ENCODE assay signal across 21 cellular contexts in genomic region chr13:20195846-20196245, GRCh38. TPM values are rescaled to one million over a fixed set of nuclear protein-coding genes. Genes with fewer than 3 reads are reported as not detected.
DNase-seq lines count a peak whose midpoint lies in the region; ATAC-seq, FAIRE-seq and TF ChIP-seq lines count a peak whose summit lies in the region.
"Had no signal": no experiment of that assay in that cellular context is flagged by ENCODE, and none has a peak within 500 bp of the region (broad histone marks: within the 10 kb centered on the region; RNA-seq: fewer than 3 reads in every experiment).

No MANE protein-coding gene starts in this region.

- H3K27ac ChIP-seq in epithelial cell of prostate = peak overlapping the region; percentile 28
- H3K27ac ChIP-seq: 22Rv1, A549, C4-2B, HL-60 had no signal

- no peak for FAIRE-seq in bronchial epithelial cell (lab: Jason Lieb, UNC)
- FAIRE-seq: A549, D721Med, G401.6, GM12892, HTR-8/SVneo had no signal

- POLR2A ChIA-PET in activated CD4-positive, alpha-beta T cell treated with anti-CD3 and anti-CD28 coated beads for 36 hours (lab: Charles Lee) = interaction anchor here (0.6 kb wide), 1 partner anchor 280 kb away, joined by 3 read pairs; no protein-coding TSS in a partner anchor

- no peak overlapping the region for H3K4me3 ChIP-seq in bronchial epithelial cell (ENCODE audit: low read depth, low read length)
- H3K4me3 ChIP-seq: A549, HAP-1 had no signal

- H3K4me1 Mint-ChIP-seq in activated CD4-positive, alpha-beta T cell treated with anti-CD3 and anti-CD28 coated beads, Interleukin-2, amount 10 ng/mL, durations not matched to agents 24 days and 14 days = peaks cover 27% of the 10 kb centered on the region
- peaks cover 24% of the 10 kb centered on the region for H3K4me1 Mint-ChIP-seq in activated CD4-positive, alpha-beta T cell treated with anti-CD3 and anti-CD28 coated beads for 36 hours

- peak; percentile 48 for DNase-seq in activated CD4-positive, alpha-beta T cell treated with anti-CD3 and anti-CD28 coated beads, Interleukin-2, amount 10 ng/mL, durations not matched to agents 24 days and 14 days
- DNase-seq in activated CD4-positive, alpha-beta T cell treated with anti-CD3 and anti-CD28 coated beads for 36 hours = no peak
- DNase-seq in bronchial epithelial cell (ENCODE audit: low read depth) (peak; percentile 72), epithelial cell of prostate (ENCODE audit: low read depth, low spot score) (no peak), mesenteric fat pad (ENCODE audit: low spot score) (no peak)
- DNase-seq: AML-193; Caco-2; CD4-positive, alpha-beta T cell; IMR-90 had no signal

- H3K27ac Mint-ChIP-seq in activated CD4-positive, alpha-beta T cell treated with anti-CD3 and anti-CD28 coated beads, Interleukin-2, amount 10 ng/mL, durations not matched to agents 24 days and 14 days = no peak overlapping the region
- H3K27ac Mint-ChIP-seq in activated CD4-positive, alpha-beta T cell treated with anti-CD3 and anti-CD28 coated beads for 36 hours = no peak overlapping the region
- H3K27ac Mint-ChIP-seq: CD4-positive, alpha-beta T cell had no signal

- intact Hi-C loops in activated CD4-positive, alpha-beta T cell treated with anti-CD3 and anti-CD28 coated beads, Interleukin-2, amount 10 ng/mL, durations not matched to agents 24 days and 14 days (cut with micrococcal nuclease) = loop anchor here (2.0 to 5.0 kb wide), 3 partner anchors 13 to 506 kb away; partner anchors contain the start of gene IL17D
- intact Hi-C loops in activated CD4-positive, alpha-beta T cell treated with anti-CD3 and anti-CD28 coated beads for 36 hours (cut with DNase I, micrococcal nuclease) = loop anchor here (5.0 to 10.0 kb wide), 5 partner anchors 96 to 731 kb away; no protein-coding TSS in a partner anchor

- H3K9me3 Mint-ChIP-seq in activated CD4-positive, alpha-beta T cell treated with anti-CD3 and anti-CD28 coated beads, Interleukin-2, amount 10 ng/mL, durations not matched to agents 24 days and 14 days = no peaks in the 10 kb centered on the region
- no peaks in the 10 kb centered on the region for H3K9me3 Mint-ChIP-seq in activated CD4-positive, alpha-beta T cell treated with anti-CD3 and anti-CD28 coated beads for 36 hours (ENCODE audit: low read depth)
- H3K9me3 Mint-ChIP-seq: CD4-positive, alpha-beta T cell had no signal

- ATAC-seq in activated CD4-positive, alpha-beta T cell treated with anti-CD3 and anti-CD28 coated beads for 36 hours = no peak
- no peak for ATAC-seq in HG03175 (IDR thresholded peaks at IDR 0.05; ENCODE audit: unreplicated experiment)
- no peak for ATAC-seq in GM19328 (IDR thresholded peaks at IDR 0.05; ENCODE audit: unreplicated experiment)
- ATAC-seq: A549 had no signal

- peaks cover 59% of the 10 kb centered on the region for H3K27me3 Mint-ChIP-seq in activated CD4-positive, alpha-beta T cell treated with anti-CD3 and anti-CD28 coated beads, Interleukin-2, amount 10 ng/mL, durations not matched to agents 24 days and 14 days
- H3K27me3 Mint-ChIP-seq in activated CD4-positive, alpha-beta T cell treated with anti-CD3 and anti-CD28 coated beads for 36 hours = peaks cover 40% of the 10 kb centered on the region

- H3K36me3 Mint-ChIP-seq in activated CD4-positive, alpha-beta T cell treated with anti-CD3 and anti-CD28 coated beads, Interleukin-2, amount 10 ng/mL, durations not matched to agents 24 days and 14 days (ENCODE audit: low read depth) = no peaks in the 10 kb centered on the region
- no peaks in the 10 kb centered on the region for H3K36me3 Mint-ChIP-seq in activated CD4-positive, alpha-beta T cell treated with anti-CD3 and anti-CD28 coated beads for 36 hours (ENCODE audit: low read depth)

- no peaks in the 10 kb centered on the region for H3K36me3 ChIP-seq in bronchial epithelial cell (ENCODE audit: control insufficient read depth, insufficient read depth, low read length)
- H3K36me3 ChIP-seq: HAP-1 had no signal

- H3K27me3 ChIP-seq in bronchial epithelial cell (ENCODE audit: control insufficient read depth, insufficient read depth, low read length) = no peaks in the 10 kb centered on the region

- TF ChIP-seq CTCF in bronchial epithelial cell (IDR thresholded peaks at IDR 0.05; ENCODE audit: insufficient read depth, low read length, severe bottlenecking) = no peak

- CTCF ChIA-PET in activated CD4-positive, alpha-beta T cell treated with anti-CD3 and anti-CD28 coated beads for 36 hours (lab: Charles Lee) = interaction anchor here (0.6 to 5.9 kb wide), 12 partner anchors 9 to 319 kb away, joined by 3 to 87 read pairs (median 3); no protein-coding TSS in a partner anchor

- H3K4me3 Mint-ChIP-seq in activated CD4-positive, alpha-beta T cell treated with anti-CD3 and anti-CD28 coated beads, Interleukin-2, amount 10 ng/mL, durations not matched to agents 24 days and 14 days = no peak overlapping the region
- no peak overlapping the region for H3K4me3 Mint-ChIP-seq in activated CD4-positive, alpha-beta T cell treated with anti-CD3 and anti-CD28 coated beads for 36 hours
- H3K4me3 Mint-ChIP-seq: CD4-positive, alpha-beta T cell had no signal

RNA-seq across cellular contexts. Expression of gene GJB2, which starts 3.1 kb away (rescaled TPM):
- 3.3 and 3.6 TPM in 2 replicates for total RNA-seq in activated CD4-positive, alpha-beta T cell treated with anti-CD3 and anti-CD28 coated beads, Interleukin-2, amount 10 ng/mL, durations not matched to agents 24 days and 14 days
- total RNA-seq in activated CD4-positive, alpha-beta T cell treated with anti-CD3 and anti-CD28 coated beads for 36 hours = 1 to 10 TPM; 9.0 to 9.9 TPM
- total RNA-seq in bronchial epithelial cell (192 and 432 TPM in 2 replicates), mesenteric fat pad (0.26 TPM)

RNA-seq across cellular contexts. Expression of gene GJA3, which starts 35.0 kb away (rescaled TPM):
- 0.02 TPM in 1 of 2 replicates, not detected in the other for total RNA-seq in activated CD4-positive, alpha-beta T cell treated with anti-CD3 and anti-CD28 coated beads, Interleukin-2, amount 10 ng/mL, durations not matched to agents 24 days and 14 days
- total RNA-seq in activated CD4-positive, alpha-beta T cell treated with anti-CD3 and anti-CD28 coated beads for 36 hours = under 1 TPM; 0.26 to 0.32 TPM
- total RNA-seq in bronchial epithelial cell = 0.26 and 1.5 TPM in 2 replicates
- 0.06 TPM for total RNA-seq in mesenteric fat pad
- total RNA-seq: CD4-positive, alpha-beta T cell had no signal

RNA-seq across cellular contexts. Expression of gene GJB6, which starts 36.3 kb away (rescaled TPM):
- total RNA-seq in activated CD4-positive, alpha-beta T cell treated with anti-CD3 and anti-CD28 coated beads, Interleukin-2, amount 10 ng/mL, durations not matched to agents 24 days and 14 days = 0.91 and 1.2 TPM in 2 replicates
- total RNA-seq in activated CD4-positive, alpha-beta T cell treated with anti-CD3 and anti-CD28 coated beads for 36 hours = 1 to 10 TPM; 2.7 to 2.9 TPM
- total RNA-seq in bronchial epithelial cell = 32.6 and 99.9 TPM in 2 replicates
- not detected for total RNA-seq in mesenteric fat pad
- total RNA-seq: Caco-2, H4, IMR-90 had no signal

Comparison
In these comparisons a context has a peak if more than half of its experiments do, and no peak if none do; other contexts are left out.
1. DNase-seq: peak in activated CD4-positive, alpha-beta T cell treated with anti-CD3 and anti-CD28 coated beads, Interleukin-2, amount 10 ng/mL, durations not matched to agents 24 days and 14 days (single experiment) and bronchial epithelial cell (single experiment); none in activated CD4-positive, alpha-beta T cell treated with anti-CD3 and anti-CD28 coated beads for 36 hours (single experiment), epithelial cell of prostate (single experiment) and mesenteric fat pad (single experiment).
2. RNA of gene GJB2, which starts 3.1 kb away (total RNA-seq): 192 to 432 TPM in bronchial epithelial cell; 9.0 to 9.9 TPM in activated CD4-positive, alpha-beta T cell treated with anti-CD3 and anti-CD28 coated beads for 36 hours, 3.3 to 3.6 TPM in activated CD4-positive, alpha-beta T cell treated with anti-CD3 and anti-CD28 coated beads, Interleukin-2, amount 10 ng/mL, durations not matched to agents 24 days and 14 days and 0.26 TPM in mesenteric fat pad (single experiment); every median in the first group is over 10 times any median in the second.